Comparison of ENCODE assay signal across 14 cellular contexts in the genomic region with DNA sequence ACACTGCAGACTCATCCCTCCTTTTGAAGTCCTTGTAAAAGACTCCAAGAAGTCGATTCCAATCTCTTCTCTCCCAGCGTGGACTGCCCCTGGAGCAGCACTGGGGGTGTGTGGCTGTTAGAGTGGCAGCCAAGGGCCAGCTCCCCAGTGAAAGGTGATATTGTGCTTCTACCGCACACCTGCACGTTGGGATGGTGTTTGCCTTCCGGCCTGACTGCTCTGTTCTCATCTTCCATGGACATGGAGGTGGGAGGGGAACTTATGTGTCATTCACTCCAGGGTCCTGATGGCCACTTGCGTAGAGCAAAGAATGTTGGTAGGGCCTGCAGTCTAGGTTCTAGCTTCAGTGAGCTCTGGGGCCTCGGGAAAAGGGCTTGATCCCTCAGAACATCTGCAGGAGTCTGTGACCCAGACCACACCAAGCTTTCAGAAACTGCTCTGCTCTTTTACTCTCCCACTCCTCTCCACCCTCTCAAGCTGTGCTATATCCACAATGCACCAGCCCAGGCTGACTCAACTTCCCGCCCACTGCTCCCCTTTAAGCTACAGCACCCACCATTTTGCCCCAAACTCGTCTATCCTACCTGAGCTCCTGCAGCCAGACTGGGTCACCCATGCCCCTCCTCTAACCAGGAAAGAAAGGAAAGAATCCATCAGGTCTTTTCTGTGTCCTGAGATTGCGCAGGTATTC. TPM values are rescaled to one million over a fixed set of nuclear protein-coding genes. Genes with fewer than 3 reads are reported as not detected.
DNase-seq lines count a peak whose midpoint lies in the region; ATAC-seq and TF ChIP-seq lines count a peak whose summit lies in the region.
"Had no signal": no experiment of that assay in that cellular context is flagged by ENCODE, and none has a peak within 500 bp of the region (broad histone marks: within the 10 kb centered on the region; RNA-seq: fewer than 3 reads in every experiment).

No MANE protein-coding gene starts in this region.

- H3K9me3 ChIP-seq in MM.1S (replicated peaks; ENCODE audit: insufficient read depth, low read length): no peaks in the 10 kb centered on the region
- H3K9me3 ChIP-seq in neural progenitor cell (ENCODE audit: low read depth): no peaks in the 10 kb centered on the region
- H3K9me3 ChIP-seq: esophagus muscularis mucosa, psoas muscle had no signal

- H4K20me1 ChIP-seq in MM.1S (ENCODE audit: insufficient read depth, low read length) (no peaks in the 10 kb centered on the region), neural progenitor cell (ENCODE audit: low read depth) (no peaks in the 10 kb centered on the region)

- peak overlapping the region; percentile 37; the same call in 1 of the 2 replicates for H3K4me2 ChIP-seq in MM.1S (ENCODE audit: low read depth, low read length)
- H3K4me2 ChIP-seq in neural progenitor cell: no peak overlapping the region

- no peaks in the 10 kb centered on the region for H3K36me3 Mint-ChIP-seq in activated T-cell treated with anti-CD3 and anti-CD28 coated beads, Interleukin-2, amount 50 U/mL, for 4 hours (ENCODE audit: insufficient read depth)
- H3K36me3 Mint-ChIP-seq in activated T-helper 17 cell treated with anti-CD3 and anti-CD28 coated beads, Interleukin-2, amount 50 U/mL, for 72 hours (ENCODE audit: low read depth): no peaks in the 10 kb centered on the region
- no peaks in the 10 kb centered on the region for H3K36me3 Mint-ChIP-seq in neural progenitor cell
- H3K36me3 Mint-ChIP-seq: activated CD4-positive, alpha-beta memory T cell treated with anti-CD3 and anti-CD28 coated beads for 36 hours had no signal

- no peaks in the 10 kb centered on the region for H3K27me3 Mint-ChIP-seq in activated T-cell treated with anti-CD3 and anti-CD28 coated beads, Interleukin-2, amount 50 U/mL, for 4 hours (ENCODE audit: low read depth)
- H3K27me3 Mint-ChIP-seq in activated T-helper 17 cell treated with anti-CD3 and anti-CD28 coated beads, Interleukin-2, amount 50 U/mL, for 72 hours: no peaks in the 10 kb centered on the region
- H3K27me3 Mint-ChIP-seq in neural progenitor cell (ENCODE audit: insufficient read depth, low read depth): peaks cover 15% of the 10 kb centered on the region
- H3K27me3 Mint-ChIP-seq: activated CD4-positive, alpha-beta memory T cell treated with anti-CD3 and anti-CD28 coated beads for 36 hours had no signal

- H3K4me1 ChIP-seq in MM.1S (ENCODE audit: low read length) (peaks cover 54% of the 10 kb centered on the region), neural progenitor cell (no peaks in the 10 kb centered on the region)

- no peaks in the 10 kb centered on the region for H3K27me3 ChIP-seq in MM.1S (replicated peaks; ENCODE audit: insufficient read depth, low read length)
- no peaks in the 10 kb centered on the region for H3K27me3 ChIP-seq in neural progenitor cell
- H3K27me3 ChIP-seq: esophagus muscularis mucosa had no signal

- H3F3A ChIP-seq in MM.1S (ENCODE audit: insufficient read depth, low read length): peaks cover 17% of the 10 kb centered on the region
- no peaks in the 10 kb centered on the region for H3F3A ChIP-seq in neural progenitor cell (ENCODE audit: low read depth)

- H3K9me3 Mint-ChIP-seq in activated T-cell treated with anti-CD3 and anti-CD28 coated beads, Interleukin-2, amount 50 U/mL, for 4 hours: no peaks in the 10 kb centered on the region
- no peaks in the 10 kb centered on the region for H3K9me3 Mint-ChIP-seq in activated T-helper 17 cell treated with anti-CD3 and anti-CD28 coated beads, Interleukin-2, amount 50 U/mL, for 72 hours
- H3K9me3 Mint-ChIP-seq in neural progenitor cell: peaks cover 7% of the 10 kb centered on the region
- H3K9me3 Mint-ChIP-seq: activated CD4-positive, alpha-beta memory T cell treated with anti-CD3 and anti-CD28 coated beads for 36 hours; T-helper 1 cell treated with Interleukin-12 subunit alpha and Interleukin-12 subunit beta and Interleukin-4 antibody, amounts not matched to agents 30 μg/mL and 1 μg/mL, for 36 hours had no signal

- no peak for DNase-seq in activated T-cell treated with anti-CD3 and anti-CD28 coated beads, Interleukin-2, amount 50 U/mL, for 4 hours
- no peak for DNase-seq in activated T-cell treated with anti-CD3 and anti-CD28 coated beads, Interleukin-2, amount 50 U/mL, for 1 hour
- DNase-seq in MM.1S (no peak), neural progenitor cell (ENCODE audit: low spot score) (no peak)
- DNase-seq: activated CD4-positive, alpha-beta memory T cell treated with anti-CD3 and anti-CD28 coated beads for 36 hours; psoas muscle; stimulated activated CD4-positive, alpha-beta T cell treated with anti-CD3 and anti-CD28 coated beads, Interleukin-2, amount 100 ng/mL, for 48 hours; stimulated activated naive CD4-positive, alpha-beta T cell treated with Interleukin-2 at 50 U/mL for 16 hours had no signal

- H3K27ac ChIP-seq in MM.1S (ENCODE audit: low read length) (peak overlapping the region; percentile 86), neural progenitor cell (no peak overlapping the region)
- H3K27ac ChIP-seq: esophagus muscularis mucosa, psoas muscle had no signal

- peak; percentile 39 to 42 for ATAC-seq in activated T-cell treated with anti-CD3 and anti-CD28 coated beads, Interleukin-2, amount 50 U/mL, for 4 hours
- peak; percentile 56 for ATAC-seq in activated T-helper 17 cell treated with anti-CD3 and anti-CD28 coated beads, Interleukin-2, amount 50 U/mL, for 72 hours (replicated peaks)
- no peak for ATAC-seq in activated CD4-positive, CD25-positive, alpha-beta regulatory T cell treated with anti-CD3 and anti-CD28 coated beads, Interleukin-2, amount 50 U/mL, for 24 hours
- no peak for ATAC-seq in HG03354 (IDR thresholded peaks at IDR 0.05; ENCODE audit: poor library complexity, severe bottlenecking, unreplicated experiment)
- ATAC-seq in HG02970 (IDR thresholded peaks at IDR 0.05; ENCODE audit: low FRiP score, unreplicated experiment): no peak

- peaks cover 61% of the 10 kb centered on the region for H3K4me1 Mint-ChIP-seq in activated T-cell treated with anti-CD3 and anti-CD28 coated beads, Interleukin-2, amount 50 U/mL, for 4 hours (ENCODE audit: low read depth)
- peaks cover 25% of the 10 kb centered on the region for H3K4me1 Mint-ChIP-seq in activated T-helper 17 cell treated with anti-CD3 and anti-CD28 coated beads, Interleukin-2, amount 50 U/mL, for 72 hours
- H3K4me1 Mint-ChIP-seq in neural progenitor cell: peaks cover 43% of the 10 kb centered on the region

- H3K79me2 ChIP-seq in MM.1S (ENCODE audit: low read length): no peaks in the 10 kb centered on the region
- no peaks in the 10 kb centered on the region for H3K79me2 ChIP-seq in neural progenitor cell (ENCODE audit: low read depth)

- H3K9me2 ChIP-seq in MM.1S (replicated peaks; ENCODE audit: insufficient read depth, low read length): no peaks in the 10 kb centered on the region

- no peak overlapping the region for H2AFZ ChIP-seq in MM.1S (ENCODE audit: low read length)
- H2AFZ ChIP-seq in neural progenitor cell (replicated peaks): no peak overlapping the region

- peak overlapping the region; percentile 17; the same call in 1 of the 2 replicates for H3K9ac ChIP-seq in MM.1S (ENCODE audit: low read length)
- no peak overlapping the region for H3K9ac ChIP-seq in neural progenitor cell

- H3K4me3 Mint-ChIP-seq in activated T-cell treated with anti-CD3 and anti-CD28 coated beads, Interleukin-2, amount 50 U/mL, for 4 hours: no peak overlapping the region
- H3K4me3 Mint-ChIP-seq in activated T-helper 17 cell treated with anti-CD3 and anti-CD28 coated beads, Interleukin-2, amount 50 U/mL, for 72 hours: no peak overlapping the region
- H3K4me3 Mint-ChIP-seq in neural progenitor cell: no peak overlapping the region
- H3K4me3 Mint-ChIP-seq: activated CD4-positive, alpha-beta memory T cell treated with anti-CD3 and anti-CD28 coated beads for 36 hours; T-helper 1 cell treated with Interleukin-12 subunit alpha and Interleukin-12 subunit beta and Interleukin-4 antibody, amounts not matched to agents 30 μg/mL and 1 μg/mL, for 36 hours had no signal

- TF ChIP-seq CTCF in MM.1S (IDR thresholded peaks at IDR 0.05; ENCODE audit: low read length): no peak
- no peak for TF ChIP-seq CTCF in neural progenitor cell (IDR thresholded peaks at IDR 0.05)

- H3K27ac Mint-ChIP-seq in activated T-helper 17 cell treated with anti-CD3 and anti-CD28 coated beads, Interleukin-2, amount 50 U/mL, for 72 hours: peak overlapping the region; percentile 76
- H3K27ac Mint-ChIP-seq in neural progenitor cell: peak overlapping the region; percentile 13
- H3K27ac Mint-ChIP-seq: activated CD4-positive, alpha-beta memory T cell treated with anti-CD3 and anti-CD28 coated beads for 36 hours had no signal

- H3K36me3 ChIP-seq in MM.1S (replicated peaks; ENCODE audit: insufficient read depth, low read length) (no peaks in the 10 kb centered on the region), neural progenitor cell (no peaks in the 10 kb centered on the region)
- H3K36me3 ChIP-seq: esophagus muscularis mucosa had no signal

- no peak overlapping the region for H3K4me3 ChIP-seq in MM.1S (ENCODE audit: low read length)
- no peak overlapping the region for H3K4me3 ChIP-seq in neural progenitor cell
- H3K4me3 ChIP-seq: esophagus muscularis mucosa, psoas muscle had no signal

RNA-seq across cellular contexts. Expression of gene LIPC, which starts 31.3 kb away (rescaled TPM):
- total RNA-seq in activated T-cell treated with anti-CD3 and anti-CD28 coated beads, Interleukin-2, amount 50 U/mL, for 4 hours: under 1 TPM in 1 of 3 donors, not detected in 2; 0.28 TPM
- total RNA-seq in activated T-helper 17 cell treated with anti-CD3 and anti-CD28 coated beads, Interleukin-2, amount 50 U/mL, for 72 hours: under 1 TPM; 0.17 to 0.26 TPM
- total RNA-seq in neural progenitor cell (ENCODE audit: low replicate concordance): not detected in 2 replicates
- total RNA-seq: activated CD4-positive, alpha-beta memory T cell treated with anti-CD3 and anti-CD28 coated beads for 36 hours; psoas muscle had no signal

Comparison
In these comparisons a context has a peak if more than half of its experiments do, and no peak if none do; other contexts are left out.
1. ATAC-seq: peak in activated T-cell treated with anti-CD3 and anti-CD28 coated beads, Interleukin-2, amount 50 U/mL, for 4 hours (2 of 2) and activated T-helper 17 cell treated with anti-CD3 and anti-CD28 coated beads, Interleukin-2, amount 50 U/mL, for 72 hours (single experiment); none in activated CD4-positive, CD25-positive, alpha-beta regulatory T cell treated with anti-CD3 and anti-CD28 coated beads, Interleukin-2, amount 50 U/mL, for 24 hours (0 of 2), HG03354 (single experiment) and HG02970 (single experiment).